5 cellular contexts compared by ENCODE assay signal in the genomic region with DNA sequence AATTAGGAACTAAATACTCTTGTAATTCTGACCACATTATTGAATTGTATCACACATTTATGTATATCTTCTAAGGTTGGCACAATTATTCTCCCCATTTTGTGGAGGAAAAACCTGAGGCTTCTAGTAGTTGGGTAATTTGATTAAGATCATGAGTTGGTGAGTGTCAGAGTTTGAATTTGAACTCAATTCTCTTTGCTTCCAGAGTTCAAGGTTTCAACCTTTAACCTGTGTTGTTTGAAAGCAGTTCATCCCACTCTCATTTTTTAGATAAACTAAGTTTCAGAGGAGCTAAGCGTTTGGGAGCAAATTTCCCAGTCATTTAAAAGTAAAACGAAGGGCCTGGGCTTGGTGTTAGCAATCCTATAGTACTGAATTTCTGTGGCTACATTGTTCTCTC.
"Had no signal": no experiment of that assay in that cellular context is flagged by ENCODE, and none has a peak within 500 bp of the region (broad histone marks: within the 10 kb centered on the region; RNA-seq: fewer than 3 reads in every experiment).

No MANE protein-coding gene starts in this region.

- H3K27ac ChIP-seq: HL-60 had no signal

- FAIRE-seq: HTR-8/SVneo, K562 had no signal

- DNase-seq: IMR-90, KBM-7 had no signal

- ATAC-seq: K562 had no signal

- H3K4me3 ChIP-seq: K562 had no signal
